ENCODE assay signal across 28 cellular contexts in genomic region chr11:46012185-46012584, GRCh38.
DNase-seq lines count a peak whose midpoint lies in the region; ATAC-seq and TF ChIP-seq lines count a peak whose summit lies in the region.
"Had no signal": no experiment of that assay in that cellular context is flagged by ENCODE, and none has a peak within 500 bp of the region (broad histone marks: within the 10 kb centered on the region; RNA-seq: fewer than 3 reads in every experiment).

No MANE protein-coding gene starts in this region.

- CTCF ChIA-PET in CD8-positive, alpha-beta memory T cell (lab: Charles Lee) = interaction anchor here (1.0 kb wide), 1 partner anchor 9 kb away, joined by 4 read pairs; no protein-coding TSS in a partner anchor

- H3K4me3 Mint-ChIP-seq in CD8-positive, alpha-beta memory T cell = no peak overlapping the region
- H3K4me3 Mint-ChIP-seq in glutamatergic neuron (ENCODE audit: unreplicated experiment) = no peak overlapping the region
- H3K4me3 Mint-ChIP-seq: activated T-cell treated with anti-CD3 and anti-CD28 coated beads, Interleukin-2, amount 50 U/mL, for 4 hours; nephron had no signal

- WGBS in HUES64 = 63% methylated on average over 2 of the region's 2 CpGs

- peaks cover 11 to 20% (median 14%) of the 10 kb centered on the region in 3 donors for H3K4me1 Mint-ChIP-seq in CD8-positive, alpha-beta memory T cell
- peaks cover 14% of the 10 kb centered on the region for H3K4me1 Mint-ChIP-seq in glutamatergic neuron (ENCODE audit: low read depth, unreplicated experiment)

- no peaks in the 10 kb centered on the region for H3K4me1 ChIP-seq in CD8-positive, alpha-beta memory T cell (ENCODE audit: insufficient read depth, low read length)
- H3K4me1 ChIP-seq in HUES64 (ENCODE audit: insufficient read depth, low read length) = peaks cover 23% of the 10 kb centered on the region
- H3K4me1 ChIP-seq: BLaER1, lower lobe of right lung, pancreas, thyroid gland had no signal

- no peak for DNase-seq in CD8-positive, alpha-beta memory T cell
- DNase-seq in glutamatergic neuron (no peak), retina (peak; percentile 32), AML-193 (lab: John Stamatoyannopoulos, UW) (no peak)
- DNase-seq: activated CD4-positive, alpha-beta T cell treated with anti-CD3 and anti-CD28 coated beads, Interleukin-2, amount 50 U/mL, for 1 hour; activated T-cell treated with anti-CD3 and anti-CD28 coated beads, Interleukin-2, amount 50 U/mL, for 4 hours; body of pancreas; DMS79; foreskin fibroblast; head of caudate nucleus; lower lobe of right lung; NCI-H1105; NCI-H187; NCI-H510A; pancreas; RPMI8226; stimulated activated CD4-positive, alpha-beta T cell treated with anti-CD3 and anti-CD28 coated beads, Interleukin-1b, Interleukin-23, amount 100 ng/mL, for 48 hours; thyroid gland; uterus; WERI-Rb-1 had no signal

- H3K27me3 ChIP-seq in CD8-positive, alpha-beta memory T cell (ENCODE audit: insufficient read depth, low read length, poor library complexity, severe bottlenecking) = no peaks in the 10 kb centered on the region
- H3K27me3 ChIP-seq in HUES64 (ENCODE audit: insufficient read depth, low read length) = no peaks in the 10 kb centered on the region
- H3K27me3 ChIP-seq: BLaER1, body of pancreas, esophagus muscularis mucosa, pancreas, SJSA1, thyroid gland, uterus had no signal

- POLR2A ChIA-PET in CD8-positive, alpha-beta memory T cell (lab: Charles Lee) = no interaction called here

- peaks cover 0 to 2% (median 0%) of the 10 kb centered on the region in 5 donors for H3K9me3 Mint-ChIP-seq in CD8-positive, alpha-beta memory T cell
- no peaks in the 10 kb centered on the region for H3K9me3 Mint-ChIP-seq in glutamatergic neuron (ENCODE audit: unreplicated experiment)

- no peak for ATAC-seq in HG02884 (IDR thresholded peaks at IDR 0.05; ENCODE audit: unreplicated experiment)
- ATAC-seq in GM19324 (IDR thresholded peaks at IDR 0.05; ENCODE audit: low FRiP score, unreplicated experiment) = no peak
- ATAC-seq: activated T-cell treated with anti-CD3 and anti-CD28 coated beads, Interleukin-2, amount 50 U/mL, for 4 hours; body of pancreas; lower lobe of right lung; pancreas had no signal

- H3K27ac ChIP-seq in CD8-positive, alpha-beta memory T cell (ENCODE audit: low read depth, low read length) = no peak overlapping the region
- H3K27ac ChIP-seq in HUES64 (ENCODE audit: low read depth, low read length) = peak overlapping the region; percentile 75
- H3K27ac ChIP-seq: BLaER1, body of pancreas, esophagus muscularis mucosa, lower lobe of right lung, pancreas, SJSA1, thyroid gland, uterus, WERI-Rb-1 had no signal

- no peaks in the 10 kb centered on the region for H3K27me3 Mint-ChIP-seq in CD8-positive, alpha-beta memory T cell
- H3K27me3 Mint-ChIP-seq in glutamatergic neuron (ENCODE audit: unreplicated experiment) = no peaks in the 10 kb centered on the region

- TF ChIP-seq CTCF in glutamatergic neuron (IDR thresholded peaks at IDR 0.05; ENCODE audit: partially characterized antibody, unreplicated experiment) = no peak

- H3K36me3 ChIP-seq in CD8-positive, alpha-beta memory T cell (ENCODE audit: insufficient read depth, low read length) = no peaks in the 10 kb centered on the region
- no peaks in the 10 kb centered on the region for H3K36me3 ChIP-seq in HUES64 (ENCODE audit: insufficient read depth, low read length)
- H3K36me3 ChIP-seq: esophagus muscularis mucosa, lower lobe of right lung, pancreas, SJSA1, thyroid gland, uterus, WERI-Rb-1 had no signal

- H3K27ac Mint-ChIP-seq in CD8-positive, alpha-beta memory T cell = peak overlapping the region in 6 of 8 donors; percentile 15 to 62 (median 32)
- peak overlapping the region; percentile 7 for H3K27ac Mint-ChIP-seq in glutamatergic neuron (ENCODE audit: unreplicated experiment)
- H3K27ac Mint-ChIP-seq: nephron had no signal

- H3K36me3 Mint-ChIP-seq in CD8-positive, alpha-beta memory T cell = peaks cover 4 to 7% (median 5%) of the 10 kb centered on the region in 3 donors
- H3K36me3 Mint-ChIP-seq in glutamatergic neuron (ENCODE audit: unreplicated experiment) = peaks cover 3% of the 10 kb centered on the region

- no peak overlapping the region for H3K4me3 ChIP-seq in CD8-positive, alpha-beta memory T cell (ENCODE audit: low read length)
- no peak overlapping the region for H3K4me3 ChIP-seq in HUES64 (ENCODE audit: low read length)
- H3K4me3 ChIP-seq: BLaER1, body of pancreas, esophagus muscularis mucosa, lower lobe of right lung, pancreas, SJSA1, smooth muscle cell, thyroid gland, uterus had no signal

- no peaks in the 10 kb centered on the region for H3K9me3 ChIP-seq in CD8-positive, alpha-beta memory T cell (ENCODE audit: low read length)
- peaks cover 4% of the 10 kb centered on the region; the same call in 1 of the 2 replicates for H3K9me3 ChIP-seq in HUES64 (ENCODE audit: insufficient read depth, low read depth, low read length)
- H3K9me3 ChIP-seq: body of pancreas, esophagus muscularis mucosa, lower lobe of right lung, pancreas, SJSA1, thyroid gland, uterus had no signal

- no peak overlapping the region for H3K9ac ChIP-seq in HUES64 (ENCODE audit: low read depth, low read length)
- H3K9ac ChIP-seq: BLaER1 had no signal
